9 cellular contexts compared by ENCODE assay signal in the genomic region with DNA sequence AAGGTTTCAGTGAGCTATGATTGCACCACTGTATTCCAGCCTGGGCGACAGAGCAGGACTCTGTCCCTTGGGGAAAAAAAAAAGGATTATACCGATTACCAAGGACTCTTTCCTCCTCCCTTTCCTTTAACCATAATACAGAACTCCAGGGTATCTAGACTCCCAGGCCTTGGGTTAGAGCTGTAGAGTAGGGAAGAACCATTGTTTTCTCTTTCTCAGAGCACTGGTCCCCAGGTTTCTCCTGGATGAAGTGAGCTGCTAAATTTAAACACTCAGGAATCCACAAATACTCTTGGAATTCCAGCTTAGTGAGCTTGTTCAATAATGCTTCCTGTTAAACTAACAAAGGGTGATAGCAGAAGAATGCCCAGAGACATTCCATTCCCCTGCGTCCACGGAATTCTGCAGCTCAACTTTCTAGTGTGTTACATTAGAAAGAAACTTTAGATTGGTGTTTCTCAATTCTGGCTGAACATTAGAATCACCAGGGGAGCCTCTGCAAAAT. TPM values are rescaled to one million over a fixed set of nuclear protein-coding genes. Genes with fewer than 3 reads are reported as not detected.
DNase-seq lines count a peak whose midpoint lies in the region; ATAC-seq and TF ChIP-seq lines count a peak whose summit lies in the region.
"Had no signal": no experiment of that assay in that cellular context is flagged by ENCODE, and none has a peak within 500 bp of the region (broad histone marks: within the 10 kb centered on the region; RNA-seq: fewer than 3 reads in every experiment).

No MANE protein-coding gene starts in this region.

- POLR2A ChIA-PET in WTC11 (lab: Charles Lee), result interaction anchor here (0.7 to 2.5 kb wide), 4 partner anchors 12 to 313 kb away, joined by 3 to 21 read pairs (median 4); a partner anchor contains a TSS

- H3K36me3 ChIP-seq in left ventricle myocardium inferior, result no peaks in the 10 kb centered on the region

- no peak for TF ChIP-seq CTCF in WTC11 (IDR thresholded peaks at IDR 0.05)
- TF ChIP-seq CTCF in left ventricle myocardium inferior (IDR thresholded peaks at IDR 0.05; ENCODE audit: borderline replicate concordance), result no peak

- peaks cover 4% of the 10 kb centered on the region for H3K9me3 Mint-ChIP-seq in WTC11

- H3K27ac ChIP-seq in left ventricle myocardium inferior (replicated peaks), result peak overlapping the region; percentile 89
- H3K27ac ChIP-seq: HL-60 had no signal

- H3K9me3 ChIP-seq in left ventricle myocardium inferior (replicated peaks), result no peaks in the 10 kb centered on the region

- H3K4me3 Mint-ChIP-seq in WTC11, result no peak overlapping the region

- H3K27ac Mint-ChIP-seq in WTC11, result peak overlapping the region; percentile 96

- H3K36me3 Mint-ChIP-seq in WTC11, result no peaks in the 10 kb centered on the region

- H3K4me3 ChIP-seq in left ventricle myocardium inferior, result peak overlapping the region; percentile 29

- peaks cover 36% of the 10 kb centered on the region for H3K4me1 Mint-ChIP-seq in WTC11

- peaks cover 48% of the 10 kb centered on the region for H3K4me1 ChIP-seq in left ventricle myocardium inferior

- CTCF ChIA-PET in WTC11 (lab: Charles Lee), result interaction anchor here (0.6 to 3.0 kb wide), 10 partner anchors 14 to 1061 kb away, joined by 3 to 22 read pairs (median 4); a partner anchor contains a TSS

- peak; percentile 90 for ATAC-seq in WTC11
- no peak for ATAC-seq in GM18517 (IDR thresholded peaks at IDR 0.05; ENCODE audit: unreplicated experiment)
- no peak for ATAC-seq in GM18861 (IDR thresholded peaks at IDR 0.05; ENCODE audit: unreplicated experiment)
- no peak for ATAC-seq in HG02840 (IDR thresholded peaks at IDR 0.05; ENCODE audit: low FRiP score, unreplicated experiment)

- DNase-seq in GM04503 (ENCODE audit: low read depth), result peak; percentile 95
- peak; percentile 51 for DNase-seq in WTC11 (ENCODE audit: low spot score)
- no peak for DNase-seq in left ventricle myocardium inferior
- peak; percentile 98 for DNase-seq in renal cortical epithelial cell (ENCODE audit: low read depth)
- no peak for DNase-seq in NCI-H2227 treated with DMSO at 0.1 percent for 48 hours (lab: John Stamatoyannopoulos, UW)

- intact Hi-C loops in left ventricle myocardium inferior (cut with micrococcal nuclease), result no loop called here

- no peaks in the 10 kb centered on the region for H3K27me3 Mint-ChIP-seq in WTC11 (ENCODE audit: low read depth)

- H3K27me3 ChIP-seq in left ventricle myocardium inferior (ENCODE audit: low read depth), result no peaks in the 10 kb centered on the region

TF ChIP-seq in WTC11, 78 proteins besides CTCF, POLR2A, EP300 and RAD21 (continues in another document):
- TF ChIP-seq, protein P1, sequence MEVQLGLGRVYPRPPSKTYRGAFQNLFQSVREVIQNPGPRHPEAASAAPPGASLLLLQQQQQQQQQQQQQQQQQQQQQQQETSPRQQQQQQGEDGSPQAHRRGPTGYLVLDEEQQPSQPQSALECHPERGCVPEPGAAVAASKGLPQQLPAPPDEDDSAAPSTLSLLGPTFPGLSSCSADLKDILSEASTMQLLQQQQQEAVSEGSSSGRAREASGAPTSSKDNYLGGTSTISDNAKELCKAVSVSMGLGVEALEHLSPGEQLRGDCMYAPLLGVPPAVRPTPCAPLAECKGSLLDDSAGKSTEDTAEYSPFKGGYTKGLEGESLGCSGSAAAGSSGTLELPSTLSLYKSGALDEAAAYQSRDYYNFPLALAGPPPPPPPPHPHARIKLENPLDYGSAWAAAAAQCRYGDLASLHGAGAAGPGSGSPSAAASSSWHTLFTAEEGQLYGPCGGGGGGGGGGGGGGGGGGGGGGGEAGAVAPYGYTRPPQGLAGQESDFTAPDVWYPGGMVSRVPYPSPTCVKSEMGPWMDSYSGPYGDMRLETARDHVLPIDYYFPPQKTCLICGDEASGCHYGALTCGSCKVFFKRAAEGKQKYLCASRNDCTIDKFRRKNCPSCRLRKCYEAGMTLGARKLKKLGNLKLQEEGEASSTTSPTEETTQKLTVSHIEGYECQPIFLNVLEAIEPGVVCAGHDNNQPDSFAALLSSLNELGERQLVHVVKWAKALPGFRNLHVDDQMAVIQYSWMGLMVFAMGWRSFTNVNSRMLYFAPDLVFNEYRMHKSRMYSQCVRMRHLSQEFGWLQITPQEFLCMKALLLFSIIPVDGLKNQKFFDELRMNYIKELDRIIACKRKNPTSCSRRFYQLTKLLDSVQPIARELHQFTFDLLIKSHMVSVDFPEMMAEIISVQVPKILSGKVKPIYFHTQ (CRISPR knock-in tag; IDR thresholded peaks at IDR 0.05), result no peak
- TF ChIP-seq CREM (CRISPR knock-in tag; IDR thresholded peaks at IDR 0.05) (no peak), ZNF121 (CRISPR knock-in tag; IDR thresholded peaks at IDR 0.05) (no peak), ZNF317 (CRISPR knock-in tag; IDR thresholded peaks at IDR 0.05; ENCODE audit: borderline replicate concordance, low read depth) (no peak), NFE2L1 (CRISPR knock-in tag; IDR thresholded peaks at IDR 0.05) (no peak), EMX1 (CRISPR knock-in tag; IDR thresholded peaks at IDR 0.05) (no peak), ESRRA (CRISPR knock-in tag; IDR thresholded peaks at IDR 0.05; ENCODE audit: borderline replicate concordance) (no peak), OVOL2 (CRISPR knock-in tag; IDR thresholded peaks at IDR 0.05; ENCODE audit: borderline replicate concordance) (no peak), GTF2I (CRISPR knock-in tag; conservative IDR thresholded peaks at IDR 0.05) (no peak)
- TF ChIP-seq, protein P2, sequence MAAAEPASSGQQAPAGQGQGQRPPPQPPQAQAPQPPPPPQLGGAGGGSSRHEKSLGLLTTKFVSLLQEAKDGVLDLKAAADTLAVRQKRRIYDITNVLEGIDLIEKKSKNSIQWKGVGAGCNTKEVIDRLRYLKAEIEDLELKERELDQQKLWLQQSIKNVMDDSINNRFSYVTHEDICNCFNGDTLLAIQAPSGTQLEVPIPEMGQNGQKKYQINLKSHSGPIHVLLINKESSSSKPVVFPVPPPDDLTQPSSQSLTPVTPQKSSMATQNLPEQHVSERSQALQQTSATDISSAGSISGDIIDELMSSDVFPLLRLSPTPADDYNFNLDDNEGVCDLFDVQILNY (CRISPR knock-in tag; IDR thresholded peaks at IDR 0.05), result no peak
- TF ChIP-seq, protein P3, sequence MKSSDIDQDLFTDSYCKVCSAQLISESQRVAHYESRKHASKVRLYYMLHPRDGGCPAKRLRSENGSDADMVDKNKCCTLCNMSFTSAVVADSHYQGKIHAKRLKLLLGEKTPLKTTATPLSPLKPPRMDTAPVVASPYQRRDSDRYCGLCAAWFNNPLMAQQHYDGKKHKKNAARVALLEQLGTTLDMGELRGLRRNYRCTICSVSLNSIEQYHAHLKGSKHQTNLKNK (CRISPR knock-in tag; IDR thresholded peaks at IDR 0.05), result no peak
- TF ChIP-seq, protein P4, sequence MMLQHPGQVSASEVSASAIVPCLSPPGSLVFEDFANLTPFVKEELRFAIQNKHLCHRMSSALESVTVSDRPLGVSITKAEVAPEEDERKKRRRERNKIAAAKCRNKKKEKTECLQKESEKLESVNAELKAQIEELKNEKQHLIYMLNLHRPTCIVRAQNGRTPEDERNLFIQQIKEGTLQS (CRISPR knock-in tag; conservative IDR thresholded peaks at IDR 0.05), result no peak
- TF ChIP-seq, protein P5, sequence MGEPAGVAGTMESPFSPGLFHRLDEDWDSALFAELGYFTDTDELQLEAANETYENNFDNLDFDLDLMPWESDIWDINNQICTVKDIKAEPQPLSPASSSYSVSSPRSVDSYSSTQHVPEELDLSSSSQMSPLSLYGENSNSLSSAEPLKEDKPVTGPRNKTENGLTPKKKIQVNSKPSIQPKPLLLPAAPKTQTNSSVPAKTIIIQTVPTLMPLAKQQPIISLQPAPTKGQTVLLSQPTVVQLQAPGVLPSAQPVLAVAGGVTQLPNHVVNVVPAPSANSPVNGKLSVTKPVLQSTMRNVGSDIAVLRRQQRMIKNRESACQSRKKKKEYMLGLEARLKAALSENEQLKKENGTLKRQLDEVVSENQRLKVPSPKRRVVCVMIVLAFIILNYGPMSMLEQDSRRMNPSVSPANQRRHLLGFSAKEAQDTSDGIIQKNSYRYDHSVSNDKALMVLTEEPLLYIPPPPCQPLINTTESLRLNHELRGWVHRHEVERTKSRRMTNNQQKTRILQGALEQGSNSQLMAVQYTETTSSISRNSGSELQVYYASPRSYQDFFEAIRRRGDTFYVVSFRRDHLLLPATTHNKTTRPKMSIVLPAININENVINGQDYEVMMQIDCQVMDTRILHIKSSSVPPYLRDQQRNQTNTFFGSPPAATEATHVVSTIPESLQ (CRISPR knock-in tag; IDR thresholded peaks at IDR 0.05), result no peak
- TF ChIP-seq, protein P6, sequence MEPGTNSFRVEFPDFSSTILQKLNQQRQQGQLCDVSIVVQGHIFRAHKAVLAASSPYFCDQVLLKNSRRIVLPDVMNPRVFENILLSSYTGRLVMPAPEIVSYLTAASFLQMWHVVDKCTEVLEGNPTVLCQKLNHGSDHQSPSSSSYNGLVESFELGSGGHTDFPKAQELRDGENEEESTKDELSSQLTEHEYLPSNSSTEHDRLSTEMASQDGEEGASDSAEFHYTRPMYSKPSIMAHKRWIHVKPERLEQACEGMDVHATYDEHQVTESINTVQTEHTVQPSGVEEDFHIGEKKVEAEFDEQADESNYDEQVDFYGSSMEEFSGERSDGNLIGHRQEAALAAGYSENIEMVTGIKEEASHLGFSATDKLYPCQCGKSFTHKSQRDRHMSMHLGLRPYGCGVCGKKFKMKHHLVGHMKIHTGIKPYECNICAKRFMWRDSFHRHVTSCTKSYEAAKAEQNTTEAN (CRISPR knock-in tag; IDR thresholded peaks at IDR 0.05), result no peak
- TF ChIP-seq, protein P7, sequence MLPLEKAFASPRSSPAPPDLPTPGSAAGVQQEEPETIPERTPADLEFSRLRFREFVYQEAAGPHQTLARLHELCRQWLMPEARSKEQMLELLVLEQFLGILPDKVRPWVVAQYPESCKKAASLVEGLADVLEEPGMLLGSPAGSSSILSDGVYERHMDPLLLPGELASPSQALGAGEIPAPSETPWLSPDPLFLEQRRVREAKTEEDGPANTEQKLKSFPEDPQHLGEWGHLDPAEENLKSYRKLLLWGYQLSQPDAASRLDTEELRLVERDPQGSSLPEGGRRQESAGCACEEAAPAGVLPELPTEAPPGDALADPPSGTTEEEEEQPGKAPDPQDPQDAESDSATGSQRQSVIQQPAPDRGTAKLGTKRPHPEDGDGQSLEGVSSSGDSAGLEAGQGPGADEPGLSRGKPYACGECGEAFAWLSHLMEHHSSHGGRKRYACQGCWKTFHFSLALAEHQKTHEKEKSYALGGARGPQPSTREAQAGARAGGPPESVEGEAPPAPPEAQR (CRISPR knock-in tag; IDR thresholded peaks at IDR 0.05), result no peak

RNA-seq across cellular contexts. Expression of a gene that starts 14.6 kb away (rescaled TPM):
- total RNA-seq in WTC11 (2021) (0.09 TPM in 1 of 3 replicates, not detected in the others), left ventricle myocardium inferior (not detected), renal cortical epithelial cell (0.17 and 0.25 TPM in 2 replicates)

RNA-seq across cellular contexts. Expression of a gene that starts 38.0 kb away (rescaled TPM):
- 67.5 to 76.1 TPM (median 72.3 TPM) in 3 replicates for total RNA-seq in WTC11 (2021)
- 55.0 TPM for total RNA-seq in left ventricle myocardium inferior
- total RNA-seq in renal cortical epithelial cell, result 120 and 137 TPM in 2 replicates

RNA-seq across cellular contexts. Expression of a gene that starts 45.8 kb away (rescaled TPM):
- total RNA-seq in WTC11 (2021) (16.6 to 20.3 TPM (median 17.3 TPM) in 3 replicates), left ventricle myocardium inferior (not detected), renal cortical epithelial cell (1.8 and 5.2 TPM in 2 replicates)

Comparison
In these comparisons a context has a peak if more than half of its experiments do, and no peak if none do; other contexts are left out.
1. DNase-seq: peak in GM04503 (single experiment), WTC11 (single experiment) and renal cortical epithelial cell (single experiment); none in left ventricle myocardium inferior (single experiment) and NCI-H2227 treated with DMSO at 0.1 percent for 48 hours (single experiment).